In the genomic region with DNA sequence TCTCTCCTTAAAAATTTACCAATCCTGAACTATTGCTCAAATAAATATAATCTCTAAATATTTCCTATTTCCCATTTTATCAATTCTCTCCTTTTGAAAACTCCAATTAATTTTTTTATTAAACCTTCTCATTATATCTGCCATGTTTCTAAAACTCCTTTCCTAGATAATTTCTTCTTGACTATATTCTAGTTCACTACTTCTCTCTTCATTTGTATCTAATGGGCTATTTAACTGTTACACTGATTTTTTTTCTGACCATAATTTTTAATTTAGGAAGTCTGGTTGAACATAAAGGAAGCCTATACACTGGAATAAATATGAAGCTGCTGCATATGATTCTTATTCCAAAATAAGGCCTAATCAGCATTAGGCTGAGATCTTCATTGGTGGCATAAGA, we compare ENCODE assay signal across 9 cellular contexts.
"Had no signal": no experiment of that assay in that cellular context is flagged by ENCODE, and none has a peak within 500 bp of the region (broad histone marks: within the 10 kb centered on the region; RNA-seq: fewer than 3 reads in every experiment).

No MANE protein-coding gene starts in this region.

- H3K9ac ChIP-seq: GM23248 had no signal

- H3K27ac ChIP-seq: GM23248, HL-60 had no signal

- H2AFZ ChIP-seq: GM23248 had no signal

- DNase-seq: GM23248, GOT3, H7, HFFc6, KG1 had no signal

- H3K36me3 ChIP-seq: HAP-1 had no signal

- ATAC-seq: HCT116, HepG2 had no signal

- H3K4me3 ChIP-seq: GM23248, HAP-1 had no signal

- FAIRE-seq: HepG2 had no signal

- H3K9me3 ChIP-seq: HAP-1 had no signal

- H3K4me1 ChIP-seq: HAP-1 had no signal
